Comparison of ENCODE assay signal across 1 cellular context in genomic region chr6:63572733-63573139, GRCh38.
TF ChIP-seq lines count a peak whose summit lies in the region.

No MANE protein-coding gene starts in this region.

TF ChIP-seq in HepG2, 621 proteins besides CTCF, POLR2A, EP300 and RAD21 (continued from another document and continues in another):
- TF ChIP-seq HMGXB4 (CRISPR knock-in tag; IDR thresholded peaks at IDR 0.05; ENCODE audit: borderline replicate concordance in 1 of 2, low read depth in 1 of 2) (0 out of 4 replicates have a peak, but pooled peaks of 1 of the 2 experiments have one; percentile 23), ZNF597 (CRISPR knock-in tag; IDR thresholded peaks at IDR 0.05) (no peak; the same call in 1 of the 2 replicates), ZNF646 (CRISPR knock-in tag; IDR thresholded peaks at IDR 0.05) (no peak), ZNF234 (CRISPR knock-in tag; conservative IDR thresholded peaks at IDR 0.05) (no peak), REXO4 (CRISPR knock-in tag; IDR thresholded peaks at IDR 0.05; ENCODE audit: borderline replicate concordance) (0 out of 2 replicates have a peak, but pooled peaks have one; percentile 61), KDM3A (CRISPR knock-in tag; IDR thresholded peaks at IDR 0.05; ENCODE audit: low read depth) (no peak), NKX3-1 (CRISPR knock-in tag; IDR thresholded peaks at IDR 0.05) (no peak), ZNF570 (CRISPR knock-in tag; IDR thresholded peaks at IDR 0.05; ENCODE audit: borderline replicate concordance) (no peak), RFXANK (CRISPR knock-in tag; IDR thresholded peaks at IDR 0.05) (no peak), RERE (CRISPR knock-in tag; IDR thresholded peaks at IDR 0.05; ENCODE audit: low read depth) (no peak), ZNF230 (CRISPR knock-in tag; IDR thresholded peaks at IDR 0.05) (no peak), PRPF4 (IDR thresholded peaks at IDR 0.05; ENCODE audit: low read depth, low read length, poor library complexity, severe bottlenecking) (no peak), MLLT10 (CRISPR knock-in tag; IDR thresholded peaks at IDR 0.05) (no peak), ZFP90 (CRISPR knock-in tag; IDR thresholded peaks at IDR 0.05; ENCODE audit: borderline replicate concordance) (no peak), ZNF367 (CRISPR knock-in tag; IDR thresholded peaks at IDR 0.05; ENCODE audit: borderline replicate concordance) (no peak), NFYC (CRISPR knock-in tag; IDR thresholded peaks at IDR 0.05) (no peak), ZNF674 (CRISPR knock-in tag; IDR thresholded peaks at IDR 0.05; ENCODE audit: low read depth) (no peak), ZNF652 (CRISPR knock-in tag; IDR thresholded peaks at IDR 0.05; ENCODE audit: borderline replicate concordance, low read depth) (no peak), ATF4 (CRISPR knock-in tag; IDR thresholded peaks at IDR 0.05) (no peak), ZKSCAN5 (CRISPR knock-in tag; IDR thresholded peaks at IDR 0.05) (no peak), MXD1 (CRISPR knock-in tag; IDR thresholded peaks at IDR 0.05) (no peak; the same call in 1 of the 2 replicates), ETV5 (CRISPR knock-in tag; IDR thresholded peaks at IDR 0.05; ENCODE audit: borderline replicate concordance) (no peak), SIX4 (CRISPR knock-in tag; IDR thresholded peaks at IDR 0.05) (no peak), ZBTB34 (CRISPR knock-in tag; IDR thresholded peaks at IDR 0.05) (no peak; the same call in 1 of the 2 replicates), ZNF629 (CRISPR knock-in tag; conservative IDR thresholded peaks at IDR 0.05) (no peak), ARID3A (IDR thresholded peaks at IDR 0.05; ENCODE audit: low read depth, low read length) (no peak), GLMP (CRISPR knock-in tag; IDR thresholded peaks at IDR 0.05; ENCODE audit: borderline replicate concordance) (no peak), PCBP1 (IDR thresholded peaks at IDR 0.05; ENCODE audit: borderline replicate concordance, low read depth, low read length) (no peak), NR2F6 (IDR thresholded peaks at IDR 0.05) (no peak), NR2F6 (CRISPR knock-in tag; IDR thresholded peaks at IDR 0.05) (no peak), AGO1 (IDR thresholded peaks at IDR 0.05; ENCODE audit: low read depth, low read length, poor library complexity, severe bottlenecking) (no peak), GLI4 (CRISPR knock-in tag; IDR thresholded peaks at IDR 0.05; ENCODE audit: borderline replicate concordance) (peak; percentile 84; the same call in 1 of the 2 replicates), HNRNPK (IDR thresholded peaks at IDR 0.05; ENCODE audit: low read depth, low read length, poor library complexity, severe bottlenecking) (no peak), SP2 (CRISPR knock-in tag; IDR thresholded peaks at IDR 0.05) (no peak), IKZF1 (IDR thresholded peaks at IDR 0.05) (no peak), ATRX (CRISPR knock-in tag; IDR thresholded peaks at IDR 0.05; ENCODE audit: borderline replicate concordance) (no peak), PRMT3 (CRISPR knock-in tag; IDR thresholded peaks at IDR 0.05; ENCODE audit: borderline replicate concordance, low read depth) (no peak), DBP (CRISPR knock-in tag; IDR thresholded peaks at IDR 0.05; ENCODE audit: not compliant biosample characterization) (no peak), HCFC1 (IDR thresholded peaks at IDR 0.05; ENCODE audit: low read depth, low read length) (no peak), ZFP37 (CRISPR knock-in tag; IDR thresholded peaks at IDR 0.05; ENCODE audit: borderline replicate concordance) (no peak)
